ENCODE assay signal across 1 cellular context in the genomic region with DNA sequence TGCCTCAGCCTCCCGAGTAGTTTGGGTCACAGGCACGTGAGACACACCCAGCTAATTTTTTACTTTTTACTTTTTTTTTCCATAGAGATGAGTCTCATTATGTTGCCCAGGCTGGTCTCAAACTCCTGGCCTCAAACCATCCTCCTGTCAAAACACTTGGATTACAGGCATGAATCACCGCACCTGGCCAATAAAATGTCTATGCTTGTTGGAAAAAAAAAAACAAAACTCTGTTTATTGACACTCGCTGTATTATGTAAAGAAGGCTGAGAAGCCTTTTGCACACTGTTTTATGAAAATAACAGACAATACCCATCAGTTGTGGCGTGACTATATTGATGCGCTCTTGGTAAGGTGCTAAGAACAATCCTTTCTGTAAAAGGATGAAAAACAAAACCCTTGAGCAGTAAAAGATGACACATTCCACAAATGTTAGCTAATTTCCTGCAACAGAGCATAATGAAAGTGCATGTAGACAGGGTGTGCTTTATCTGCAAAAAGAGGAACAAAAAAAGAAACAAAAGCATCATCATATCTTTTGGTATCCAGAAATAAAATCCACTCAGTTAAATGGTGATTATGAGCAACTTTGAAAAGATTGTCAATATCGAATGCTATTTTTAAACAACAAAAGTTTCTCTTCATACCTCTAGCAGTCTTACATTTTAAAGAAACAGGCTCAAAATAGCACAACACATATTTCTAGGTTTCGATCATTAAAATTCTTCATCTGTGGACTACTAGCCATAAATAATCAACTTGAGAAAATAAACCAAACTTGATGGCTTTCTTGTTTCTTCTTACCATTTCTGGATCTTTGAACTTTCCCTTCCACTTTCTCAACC.
TF ChIP-seq lines count a peak whose summit lies in the region.

No MANE protein-coding gene starts in this region.

TF ChIP-seq in HepG2, 621 proteins besides CTCF, POLR2A, EP300 and RAD21 (continued from another document):
- TF ChIP-seq, protein P1, sequence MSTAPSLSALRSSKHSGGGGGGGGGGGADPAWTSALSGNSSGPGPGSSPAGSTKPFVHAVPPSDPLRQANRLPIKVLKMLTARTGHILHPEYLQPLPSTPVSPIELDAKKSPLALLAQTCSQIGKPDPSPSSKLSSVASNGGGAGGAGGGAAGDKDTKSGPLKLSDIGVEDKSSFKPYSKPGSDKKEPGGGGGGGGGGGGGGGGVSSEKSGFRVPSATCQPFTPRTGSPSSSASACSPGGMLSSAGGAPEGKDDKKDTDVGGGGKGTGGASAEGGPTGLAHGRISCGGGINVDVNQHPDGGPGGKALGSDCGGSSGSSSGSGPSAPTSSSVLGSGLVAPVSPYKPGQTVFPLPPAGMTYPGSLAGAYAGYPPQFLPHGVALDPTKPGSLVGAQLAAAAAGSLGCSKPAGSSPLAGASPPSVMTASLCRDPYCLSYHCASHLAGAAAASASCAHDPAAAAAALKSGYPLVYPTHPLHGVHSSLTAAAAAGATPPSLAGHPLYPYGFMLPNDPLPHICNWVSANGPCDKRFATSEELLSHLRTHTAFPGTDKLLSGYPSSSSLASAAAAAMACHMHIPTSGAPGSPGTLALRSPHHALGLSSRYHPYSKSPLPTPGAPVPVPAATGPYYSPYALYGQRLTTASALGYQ (CRISPR knock-in tag; IDR thresholded peaks at IDR 0.05), result no peak
- TF ChIP-seq MED13 (CRISPR knock-in tag; IDR thresholded peaks at IDR 0.05) (no peak), ZNF121 (CRISPR knock-in tag; IDR thresholded peaks at IDR 0.05) (no peak)
